22 cellular contexts compared by ENCODE assay signal in the genomic region with DNA sequence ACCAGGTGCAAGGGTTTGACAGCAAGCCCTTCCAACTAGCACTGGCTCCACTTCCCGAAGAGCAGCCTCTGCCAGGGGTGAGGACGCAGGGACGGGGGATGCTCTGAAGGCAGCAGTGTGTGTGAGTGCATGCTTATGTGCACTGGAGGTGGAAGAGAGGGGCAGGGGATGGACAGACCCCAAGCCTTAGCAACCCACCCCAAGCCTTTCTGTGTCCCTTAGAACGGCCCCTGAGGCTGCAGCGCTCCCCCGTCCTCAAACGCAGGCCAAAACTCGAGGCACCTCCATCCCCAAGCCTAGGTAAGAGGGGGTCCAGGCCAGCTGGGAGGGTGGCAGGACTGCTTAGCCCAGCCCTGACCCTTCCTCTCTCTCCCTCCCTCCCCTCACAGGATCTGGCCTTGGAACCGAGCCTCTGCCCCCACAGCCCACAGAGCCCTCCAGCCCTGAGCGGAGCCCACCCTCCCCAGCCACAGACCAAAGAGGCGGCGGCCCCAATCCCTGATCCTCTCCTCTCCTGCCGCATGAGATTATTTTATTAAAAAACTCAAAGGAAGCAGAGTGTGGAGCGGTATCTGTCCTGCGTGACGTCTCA.
"Had no signal": no experiment of that assay in that cellular context is flagged by ENCODE, and none has a peak within 500 bp of the region (broad histone marks: within the 10 kb centered on the region; RNA-seq: fewer than 3 reads in every experiment).

No MANE protein-coding gene starts in this region.

- H3K36me3 ChIP-seq: breast epithelium, right lobe of liver had no signal

- H3K4me3 ChIP-seq: breast epithelium, dorsolateral prefrontal cortex, hepatocyte, left ventricle myocardium inferior, right lobe of liver had no signal

- H3K27me3 Mint-ChIP-seq: activated B cell treated with CpG ODN at 0.5 μM for 24 hours; activated CD4-positive, alpha-beta T cell treated with anti-CD3 and anti-CD28 coated beads for 36 hours; central memory CD8-positive, alpha-beta T cell; effector memory CD8-positive, alpha-beta T cell had no signal

- H3K4me2 ChIP-seq: hepatocyte had no signal

- H3K36me3 Mint-ChIP-seq: natural killer cell had no signal

- H3K27ac ChIP-seq: breast epithelium, dorsolateral prefrontal cortex, hepatocyte, left ventricle myocardium inferior, right lobe of liver had no signal

- H3K27ac Mint-ChIP-seq: activated B cell treated with CpG ODN at 0.5 μM for 24 hours; activated CD4-positive, alpha-beta T cell treated with anti-CD3 and anti-CD28 coated beads for 36 hours; immature natural killer cell had no signal

- H3K4me3 Mint-ChIP-seq: activated B cell treated with CpG ODN at 0.5 μM for 24 hours, natural killer cell had no signal

- H3K9me3 ChIP-seq: breast epithelium, left ventricle myocardium inferior, right lobe of liver had no signal

- H3K9me3 Mint-ChIP-seq: activated B cell treated with CpG ODN at 0.5 μM for 24 hours; activated naive CD4-positive, alpha-beta T cell treated with anti-CD3 and anti-CD28 coated beads, Interleukin-2, amount 50 U/mL, for 72 hours; central memory CD8-positive, alpha-beta T cell; effector memory CD8-positive, alpha-beta T cell; immature natural killer cell; natural killer cell had no signal

- H2AFZ ChIP-seq: hepatocyte had no signal

- ATAC-seq: activated CD4-positive, alpha-beta T cell treated with anti-CD3 and anti-CD28 coated beads for 36 hours; activated naive CD4-positive, alpha-beta T cell treated with anti-CD3 and anti-CD28 coated beads, Interleukin-2, amount 50 U/mL, for 72 hours; effector memory CD8-positive, alpha-beta T cell; esophagus mucosa; natural killer cell; right lobe of liver had no signal

- DNase-seq: activated B cell treated with CpG ODN at 0.5 μM for 24 hours; activated CD4-positive, alpha-beta T cell treated with anti-CD3 and anti-CD28 coated beads for 36 hours; activated CD4-positive, alpha-beta T cell treated with anti-CD3 and anti-CD28 coated beads, Interleukin-2, amount 50 U/mL, for 48 hours; activated gamma-delta T cell treated with Interleukin-2 at 50 U/mL for 16 hours; dorsolateral prefrontal cortex; effector memory CD8-positive, alpha-beta T cell; foreskin melanocyte; glutamatergic neuron; immature natural killer cell; kidney glomerular epithelial cell; left ventricle myocardium inferior; midbrain; natural killer cell; right lobe of liver; small intestine; stimulated activated CD4-positive, alpha-beta T cell treated with anti-CD3 and anti-CD28 coated beads, Interleukin-2, amount 100 ng/mL, for 24 hours; stimulated activated naive CD4-positive, alpha-beta T cell treated with Interleukin-2 at 50 U/mL for 16 hours had no signal
